14 cellular contexts compared by ENCODE assay signal in genomic region chr14:69997849-69998248, GRCh38.
DNase-seq lines count a peak whose midpoint lies in the region; ATAC-seq and TF ChIP-seq lines count a peak whose summit lies in the region.
"Had no signal": no experiment of that assay in that cellular context is flagged by ENCODE, and none has a peak within 500 bp of the region (broad histone marks: within the 10 kb centered on the region; RNA-seq: fewer than 3 reads in every experiment).

No MANE protein-coding gene starts in this region.

- H3K9me3 ChIP-seq in HEK293 (ENCODE audit: control insufficient read depth, insufficient read depth, low read depth, low read length) (no peaks in the 10 kb centered on the region), RWPE2 (ENCODE audit: severe bottlenecking) (no peaks in the 10 kb centered on the region)

- H3K4me3 ChIP-seq in HEK293 (ENCODE audit: low read depth, low read length), result no peak overlapping the region
- H3K4me3 ChIP-seq in RWPE2 (ENCODE audit: severe bottlenecking), result no peak overlapping the region
- no peak overlapping the region for H3K4me3 ChIP-seq in fibroblast of mammary gland (ENCODE audit: control insufficient read depth, low read depth, low read length)
- H3K4me3 ChIP-seq in H7 (ENCODE audit: insufficient read depth, low read depth, low read length), result no peak overlapping the region
- H3K4me3 ChIP-seq: dorsolateral prefrontal cortex had no signal

- POLR2A ChIA-PET in HEK293 (lab: Yijun Ruan, JAX), result no interaction called here

- peak; percentile 60 for ATAC-seq in RWPE2 (ENCODE audit: low read depth)
- ATAC-seq: naive thymus-derived CD4-positive, alpha-beta T cell had no signal

- H3K27me3 ChIP-seq in RWPE2 (ENCODE audit: insufficient read depth, poor library complexity, severe bottlenecking), result no peaks in the 10 kb centered on the region
- H3K27me3 ChIP-seq in H7 (ENCODE audit: control insufficient read depth, insufficient read depth, low read length), result no peaks in the 10 kb centered on the region

- no peak for TF ChIP-seq CTCF in HEK293 (tag by site-specific recombination; IDR thresholded peaks at IDR 0.05)
- TF ChIP-seq CTCF in RWPE2 (IDR thresholded peaks at IDR 0.05; ENCODE audit: poor library complexity, severe bottlenecking), result no peak
- TF ChIP-seq CTCF in fibroblast of mammary gland (conservative IDR thresholded peaks at IDR 0.05; ENCODE audit: control insufficient read depth, insufficient read depth, low read depth, low read length), result no peak

- H3K27ac ChIP-seq in HEK293 (ENCODE audit: extremely low read depth, low read depth, low read length) (peak overlapping the region; percentile 80), RWPE2 (ENCODE audit: poor library complexity, severe bottlenecking) (peak overlapping the region; percentile 88)
- H3K27ac ChIP-seq: dorsolateral prefrontal cortex had no signal

- peaks cover 40% of the 10 kb centered on the region for H3K4me1 ChIP-seq in HEK293 (ENCODE audit: control insufficient read depth, insufficient read depth, low read length)
- peaks cover 45% of the 10 kb centered on the region for H3K4me1 ChIP-seq in RWPE2 (ENCODE audit: insufficient read depth, poor library complexity, severe bottlenecking)

- peaks cover 0 to 6% of the 10 kb centered on the region in 2 experiments; a peak in 1 of 3 replicates for H3K36me3 ChIP-seq in HEK293 (ENCODE audit: control insufficient read depth in 2 of 2, insufficient read depth in 1 of 2, low read length in 2 of 2)
- no peaks in the 10 kb centered on the region for H3K36me3 ChIP-seq in RWPE2 (ENCODE audit: low read depth)
- H3K36me3 ChIP-seq in H7 (replicated peaks; ENCODE audit: control insufficient read depth, insufficient read depth, low read length), result no peaks in the 10 kb centered on the region

- DNase-seq in RWPE2 (ENCODE audit: low spot score), result peak; percentile 83
- DNase-seq in fibroblast of mammary gland (ENCODE audit: low read depth), result peak; percentile 92
- peak; percentile 27 for DNase-seq in pulmonary artery endothelial cell (ENCODE audit: low read depth, low spot score)
- no peak for DNase-seq in H7
- no peak for DNase-seq in COLO668 (lab: John Stamatoyannopoulos, UW; ENCODE audit: unreplicated experiment)
- DNase-seq in HK-2 (ENCODE audit: unreplicated experiment), result no peak
- DNase-seq in GOT3 (lab: John Stamatoyannopoulos, UW), result no peak
- DNase-seq: activated CD4-positive, alpha-beta T cell treated with anti-CD3 and anti-CD28 coated beads for 4 hours; activated gamma-delta T cell; dorsolateral prefrontal cortex; naive thymus-derived CD4-positive, alpha-beta T cell; NCI-H2171; stimulated activated naive CD4-positive, alpha-beta T cell had no signal

- CTCF ChIA-PET in HEK293 (lab: Yijun Ruan, JAX), result interaction anchor here (0.6 to 3.2 kb wide), 2 partner anchors 15 to 130 kb away, joined by 5 to 17 read pairs; no protein-coding TSS in a partner anchor

TF ChIP-seq in HEK293, 187 proteins besides CTCF, POLR2A, EP300 and RAD21 (continues in another document):
- TF ChIP-seq KLF7 (tag by site-specific recombination; IDR thresholded peaks at IDR 0.05; ENCODE audit: borderline replicate concordance) (no peak), ZNF354C (tag by site-specific recombination; IDR thresholded peaks at IDR 0.05; ENCODE audit: borderline replicate concordance, low read depth) (no peak), ZBTB44 (tag by site-specific recombination; IDR thresholded peaks at IDR 0.05) (peak; percentile 40; the same call in 1 of the 2 replicates), INSM2 (tag by site-specific recombination; IDR thresholded peaks at IDR 0.05) (no peak), ZFP41 (tag by site-specific recombination; IDR thresholded peaks at IDR 0.05; ENCODE audit: borderline replicate concordance) (no peak), SP7 (tag by site-specific recombination; IDR thresholded peaks at IDR 0.05) (peak; percentile 79), ZNF530 (tag by site-specific recombination; IDR thresholded peaks at IDR 0.05; ENCODE audit: low read depth) (no peak), ZNF280C (tag by site-specific recombination; IDR thresholded peaks at IDR 0.05) (no peak), ZNF248 (tag by site-specific recombination; IDR thresholded peaks at IDR 0.05) (no peak), ZNF707 (tag by site-specific recombination; IDR thresholded peaks at IDR 0.05) (no peak), ZFP69B (tag by site-specific recombination; IDR thresholded peaks at IDR 0.05) (peak; percentile 45; the same call in 1 of the 2 replicates), PBX3 (CRISPR knock-in tag; IDR thresholded peaks at IDR 0.05) (no peak), ZNF596 (tag by site-specific recombination; IDR thresholded peaks at IDR 0.05) (no peak), PRDM4 (tag by site-specific recombination; IDR thresholded peaks at IDR 0.05) (peak; percentile 56)

Comparison
In these comparisons a context has a peak if more than half of its experiments do, and no peak if none do; other contexts are left out.
1. DNase-seq: peak in RWPE2 (single experiment), fibroblast of mammary gland (single experiment) and pulmonary artery endothelial cell (single experiment); none in H7 (single experiment), COLO668 (single experiment), HK-2 (single experiment) and GOT3 (single experiment).